In genomic region chr14:89428556-89429196, GRCh38 we compare ENCODE assay signal across 8 cellular contexts. TPM values are rescaled to one million over a fixed set of nuclear protein-coding genes. Genes with fewer than 3 reads are reported as not detected.
DNase-seq lines count a peak whose midpoint lies in the region; ATAC-seq, FAIRE-seq and TF ChIP-seq lines count a peak whose summit lies in the region.

No MANE protein-coding gene starts in this region.

- no peak overlapping the region for H3K27ac Mint-ChIP-seq in progenitor cell of endocrine pancreas

- H3K4me3 ChIP-seq in HUES6 (ENCODE audit: low read depth, low read length) (no peak overlapping the region), esophagus (ENCODE audit: low read depth in 1 of 2, low read length in 2 of 2) (no peak overlapping the region), gastrocnemius medialis (peak overlapping the region; percentile 14 to 43 (median 29))

- ATAC-seq in gastrocnemius medialis (peak; percentile 21 to 24), HG03521 (IDR thresholded peaks at IDR 0.05; ENCODE audit: unreplicated experiment) (no peak)

- FAIRE-seq in GM12892 (lab: Jason Lieb, UNC): no peak

- peaks cover 27% of the 10 kb centered on the region for H3K27me3 Mint-ChIP-seq in progenitor cell of endocrine pancreas

- peaks cover 15% of the 10 kb centered on the region for H3K4me1 Mint-ChIP-seq in progenitor cell of endocrine pancreas (ENCODE audit: low read depth)

- TF ChIP-seq CTCF in gastrocnemius medialis (IDR thresholded peaks at IDR 0.05 in 4 of 5, conservative IDR thresholded peaks at IDR 0.05 in 1 of 5) (no peak), progenitor cell of endocrine pancreas (IDR thresholded peaks at IDR 0.05; ENCODE audit: unreplicated experiment) (no peak)

- peaks cover 2% of the 10 kb centered on the region for H3K36me3 Mint-ChIP-seq in progenitor cell of endocrine pancreas (ENCODE audit: insufficient read depth)

- WGBS in esophagus, 2 donors: 49 to 66% methylated on average over 17 of the region's 17 CpGs

- H3K4me3 Mint-ChIP-seq in progenitor cell of endocrine pancreas (ENCODE audit: low read depth): no peak overlapping the region

- intact Hi-C loops in gastrocnemius medialis (cut with DNase I; ENCODE audit: low total_unique reads): no loop called here

- no peaks in the 10 kb centered on the region for H3K36me3 ChIP-seq in HUES6 (ENCODE audit: control insufficient read depth, insufficient read depth, low read length)
- H3K36me3 ChIP-seq in esophagus (ENCODE audit: control insufficient read depth in 2 of 2, insufficient read depth in 2 of 2, low read length in 1 of 2): no peaks in the 10 kb centered on the region
- H3K36me3 ChIP-seq in gastrocnemius medialis: no peaks in the 10 kb centered on the region

- peak overlapping the region; percentile 36 for H3K9ac ChIP-seq in HUES6 (ENCODE audit: low read length)

- TF ChIP-seq POLR2A in gastrocnemius medialis (IDR thresholded peaks at IDR 0.05): no peak
- TF ChIP-seq POLR2A in GM12892 (IDR thresholded peaks at IDR 0.05; ENCODE audit: low read depth, low read length): no peak

- H3K9me3 Mint-ChIP-seq in progenitor cell of endocrine pancreas (ENCODE audit: low read depth): no peaks in the 10 kb centered on the region

- no peaks in the 10 kb centered on the region for H3K27me3 ChIP-seq in HUES6 (ENCODE audit: control insufficient read depth, insufficient read depth, low read length)
- H3K27me3 ChIP-seq in esophagus (ENCODE audit: control insufficient read depth in 1 of 2, insufficient read depth in 2 of 2, low read length in 2 of 2): no peaks in the 10 kb centered on the region
- no peaks in the 10 kb centered on the region for H3K27me3 ChIP-seq in gastrocnemius medialis

- in situ Hi-C loops in gastrocnemius medialis (cut with MboI; ENCODE audit: low sequenced_read_pairs in 4 of 4): loop anchor here in 2 of 4 donors (10.0 to 25.0 kb wide), 3 partner anchors 254 to 484 kb away; no protein-coding TSS in a partner anchor

- H3K4me1 ChIP-seq in HUES6 (ENCODE audit: control insufficient read depth, insufficient read depth, low read length) (peaks cover 45% of the 10 kb centered on the region), esophagus (ENCODE audit: control insufficient read depth in 2 of 2, insufficient read depth in 2 of 2, low read length in 1 of 2) (peaks cover 0 to 11% of the 10 kb centered on the region in 2 donors), gastrocnemius medialis (peaks cover 41 to 48% of the 10 kb centered on the region in 2 donors)

- H3K27ac ChIP-seq in HUES6 (ENCODE audit: low read depth, low read length): peak overlapping the region; percentile 66
- peak overlapping the region; percentile 24 to 85 for H3K27ac ChIP-seq in esophagus (ENCODE audit: low read depth in 2 of 2, low read length in 1 of 2)
- peak overlapping the region; percentile 71 to 79 (median 74) for H3K27ac ChIP-seq in gastrocnemius medialis

- H3K9me3 ChIP-seq in HUES6 (ENCODE audit: control insufficient read depth, insufficient read depth, low read depth, low read length) (no peaks in the 10 kb centered on the region), esophagus (ENCODE audit: control insufficient read depth in 2 of 2, insufficient read depth in 1 of 2, low read depth in 1 of 2, low read length in 1 of 2) (no peaks in the 10 kb centered on the region), gastrocnemius medialis (no peaks in the 10 kb centered on the region)

- DNase-seq in NCI-H748 (lab: John Stamatoyannopoulos, UW; ENCODE audit: unreplicated experiment) (peak; percentile 95), gastrocnemius medialis (peak in 1 of 2 donors; percentile 38), GM12892 (ENCODE audit: insufficient read length) (no peak), progenitor cell of endocrine pancreas (ENCODE audit: low spot score, unreplicated experiment) (no peak)
- no peak for DNase-seq in central memory CD4-positive, alpha-beta T cell

RNA-seq across cellular contexts. Expression of gene FOXN3, which starts 11.6 kb away (rescaled TPM):
- 10 to 100 TPM; 10.3 to 14.1 TPM for polyA plus RNA-seq in esophagus
- 100 to 1,000 TPM in 3 of 4 donors, 10 to 100 TPM in 1; 99.6 to 172 (median 103) TPM for total RNA-seq in gastrocnemius medialis
- 29.8 TPM for polyA plus RNA-seq in GM12892 (2012; ENCODE audit: missing spikeins)
- total RNA-seq in progenitor cell of endocrine pancreas: 25.8 and 34.9 TPM in 2 replicates

Comparison
In these comparisons a context has a peak if more than half of its experiments do, and no peak if none do; other contexts are left out.
1. H3K4me3 ChIP-seq: peak in gastrocnemius medialis (4 of 4); none in HUES6 (single experiment) and esophagus (0 of 2).
2. Peak in every context shown above with its lines, with median percentiles within 50 percentile points of each other: H3K27ac ChIP-seq.